In genomic region chr1:185207178-185207577, GRCh38 we compare ENCODE assay signal across 1 cellular context.
TF ChIP-seq lines count a peak whose summit lies in the region.

No MANE protein-coding gene starts in this region.

TF ChIP-seq in WTC11, 78 proteins besides CTCF, POLR2A, EP300 and RAD21 (continued from another document):
- no peak for TF ChIP-seq ELF4 (CRISPR knock-in tag; IDR thresholded peaks at IDR 0.05; ENCODE audit: low read depth)
TF ChIP-seq in WTC11: peak in this region for 0.
